In genomic region chr4:65561164-65561563, GRCh38 we compare ENCODE assay signal across 18 cellular contexts.
DNase-seq lines count a peak whose midpoint lies in the region; ATAC-seq and TF ChIP-seq lines count a peak whose summit lies in the region.
"Had no signal": no experiment of that assay in that cellular context is flagged by ENCODE, and none has a peak within 500 bp of the region (broad histone marks: within the 10 kb centered on the region; RNA-seq: fewer than 3 reads in every experiment).

No MANE protein-coding gene starts in this region.

- no peaks in the 10 kb centered on the region for H3K36me3 ChIP-seq in neural progenitor cell
- H3K36me3 ChIP-seq: BLaER1 had no signal

- H4K20me1 ChIP-seq in neural progenitor cell (ENCODE audit: low read depth) = no peaks in the 10 kb centered on the region
- H4K20me1 ChIP-seq: BLaER1 had no signal

- H3K27me3 ChIP-seq in neural progenitor cell = no peaks in the 10 kb centered on the region
- H3K27me3 ChIP-seq: BLaER1 had no signal

- no peak for ATAC-seq in GM21381 (IDR thresholded peaks at IDR 0.05; ENCODE audit: unreplicated experiment)
- ATAC-seq in GM21723 (IDR thresholded peaks at IDR 0.05; ENCODE audit: unreplicated experiment) = no peak
- ATAC-seq: A549; CD8-positive, alpha-beta T cell; K562 had no signal

- H3K4me3 Mint-ChIP-seq in glutamatergic neuron (ENCODE audit: unreplicated experiment) (no peak overlapping the region), neural progenitor cell (no peak overlapping the region)
- H3K4me3 Mint-ChIP-seq: CD14-positive monocyte; CD8-positive, alpha-beta T cell; H9 had no signal

- H3K9me3 Mint-ChIP-seq in glutamatergic neuron (ENCODE audit: unreplicated experiment) (peaks cover 4% of the 10 kb centered on the region), neural progenitor cell (no peaks in the 10 kb centered on the region)
- H3K9me3 Mint-ChIP-seq: CD14-positive monocyte, H9 had no signal

- DNase-seq in NCI-H524 (lab: John Stamatoyannopoulos, UW) = peak; percentile 1 to 26
- DNase-seq in NCI-H524 treated with DMSO at 0.1 percent for 48 hours (lab: John Stamatoyannopoulos, UW) = no peak
- DNase-seq in glutamatergic neuron = no peak
- DNase-seq in neural progenitor cell (ENCODE audit: low spot score) = no peak
- DNase-seq in NCI-H2081 (lab: John Stamatoyannopoulos, UW) = no peak
- DNase-seq: AML-193; Calu3; CD8-positive, alpha-beta T cell; DMS79 treated with DMSO at 0.1 percent for 48 hours; GF-D8; H9 had no signal

- no peaks in the 10 kb centered on the region for H3K9me3 ChIP-seq in neural progenitor cell (ENCODE audit: low read depth)
- H3K9me3 ChIP-seq: A549, BLaER1 had no signal

- H3K79me2 ChIP-seq in neural progenitor cell (ENCODE audit: low read depth) = no peaks in the 10 kb centered on the region

- TF ChIP-seq CTCF in glutamatergic neuron (IDR thresholded peaks at IDR 0.05; ENCODE audit: partially characterized antibody, unreplicated experiment) (no peak), neural progenitor cell (IDR thresholded peaks at IDR 0.05) (no peak)

- peaks cover 17% of the 10 kb centered on the region for H3K4me1 Mint-ChIP-seq in glutamatergic neuron (ENCODE audit: low read depth, unreplicated experiment)
- peaks cover 7% of the 10 kb centered on the region for H3K4me1 Mint-ChIP-seq in neural progenitor cell
- H3K4me1 Mint-ChIP-seq: CD14-positive monocyte had no signal

- H3K9ac ChIP-seq in neural progenitor cell = no peak overlapping the region
- H3K9ac ChIP-seq: BLaER1 had no signal

- H3K36me3 Mint-ChIP-seq in glutamatergic neuron (ENCODE audit: unreplicated experiment) (no peaks in the 10 kb centered on the region), neural progenitor cell (no peaks in the 10 kb centered on the region)
- H3K36me3 Mint-ChIP-seq: CD14-positive monocyte; CD8-positive, alpha-beta T cell had no signal

- H3K4me2 ChIP-seq in neural progenitor cell = no peak overlapping the region
- H3K4me2 ChIP-seq: A549, BLaER1 had no signal

- H3K27ac Mint-ChIP-seq in glutamatergic neuron (ENCODE audit: unreplicated experiment) = peak overlapping the region; percentile 90
- no peak overlapping the region for H3K27ac Mint-ChIP-seq in neural progenitor cell
- H3K27ac Mint-ChIP-seq: CD14-positive monocyte; CD8-positive, alpha-beta T cell had no signal

- no peaks in the 10 kb centered on the region for H3K4me1 ChIP-seq in neural progenitor cell
- H3K4me1 ChIP-seq: A549, BLaER1 had no signal

- H3K27ac ChIP-seq in neural progenitor cell = no peak overlapping the region
- H3K27ac ChIP-seq: 22Rv1, A549, BLaER1 had no signal

- no peak overlapping the region for H3K4me3 ChIP-seq in neural progenitor cell
- H3K4me3 ChIP-seq: A549, BLaER1, K562 had no signal

- H2AFZ ChIP-seq in neural progenitor cell (replicated peaks) = peak overlapping the region; percentile 63

- H3K27me3 Mint-ChIP-seq in glutamatergic neuron (ENCODE audit: unreplicated experiment) (no peaks in the 10 kb centered on the region), neural progenitor cell (ENCODE audit: insufficient read depth, low read depth) (peaks cover 2% of the 10 kb centered on the region)

- no peaks in the 10 kb centered on the region for H3F3A ChIP-seq in neural progenitor cell (ENCODE audit: low read depth)

Comparison
In these comparisons a context has a peak if more than half of its experiments do, and no peak if none do; other contexts are left out.
1. DNase-seq: peak in NCI-H524 (2 of 2); none in NCI-H524 treated with DMSO at 0.1 percent for 48 hours (single experiment), glutamatergic neuron (single experiment), neural progenitor cell (single experiment) and NCI-H2081 (0 of 2).